9 cellular contexts compared by ENCODE assay signal in the genomic region with DNA sequence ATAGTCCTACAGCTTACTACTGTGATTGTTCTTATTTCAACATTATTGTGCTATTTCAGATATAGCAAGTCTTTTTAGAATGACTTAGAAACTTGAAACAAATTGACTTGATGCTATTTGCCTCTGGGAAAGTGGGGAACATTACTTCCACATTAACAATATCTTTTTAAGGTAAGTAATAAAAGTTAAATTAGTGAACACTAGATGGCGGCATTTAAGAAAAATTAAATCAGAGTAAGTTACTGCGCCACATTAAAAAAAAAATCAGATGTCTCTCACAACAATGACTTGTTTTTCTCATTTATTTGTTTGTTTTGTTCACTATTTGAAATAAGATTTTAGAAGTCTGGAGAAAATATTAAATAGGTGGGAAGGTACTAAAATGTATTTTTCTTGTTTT.
DNase-seq lines count a peak whose midpoint lies in the region; ATAC-seq and FAIRE-seq lines count a peak whose summit lies in the region.
"Had no signal": no experiment of that assay in that cellular context is flagged by ENCODE, and none has a peak within 500 bp of the region (broad histone marks: within the 10 kb centered on the region; RNA-seq: fewer than 3 reads in every experiment).

No MANE protein-coding gene starts in this region.

- no peak overlapping the region for H3K27ac Mint-ChIP-seq in activated T-cell treated with anti-CD3 and anti-CD28 coated beads, Interleukin-2, amount 50 U/mL, for 24 hours
- H3K27ac Mint-ChIP-seq: memory B cell had no signal

- no peaks in the 10 kb centered on the region for H3K36me3 Mint-ChIP-seq in activated T-cell treated with anti-CD3 and anti-CD28 coated beads, Interleukin-2, amount 50 U/mL, for 24 hours (ENCODE audit: low read depth)
- H3K36me3 Mint-ChIP-seq: memory B cell had no signal

- ATAC-seq in sciatic nerve (peak; percentile 45), HG03354 (IDR thresholded peaks at IDR 0.05; ENCODE audit: poor library complexity, severe bottlenecking, unreplicated experiment) (no peak)

- peak; percentile 93 for FAIRE-seq in endometrium (lab: Jason Lieb, UNC)

- DNase-seq in NCI-H510A treated with DMSO at 0.1 percent for 48 hours (lab: John Stamatoyannopoulos, UW), result peak; percentile 24
- no peak for DNase-seq in NCI-H510A (lab: John Stamatoyannopoulos, UW)
- peak; percentile 31 for DNase-seq in NCI-H526 treated with DMSO at 0.1 percent for 48 hours (lab: John Stamatoyannopoulos, UW)
- DNase-seq in sciatic nerve (ENCODE audit: low spot score), result no peak
- no peak for DNase-seq in hypothalamus (lab: John Stamatoyannopoulos, UW)
- DNase-seq in activated T-cell treated with anti-CD3 and anti-CD28 coated beads, Interleukin-2, amount 50 U/mL, for 24 hours, result no peak

- H3K27me3 Mint-ChIP-seq in activated T-cell treated with anti-CD3 and anti-CD28 coated beads, Interleukin-2, amount 50 U/mL, for 24 hours, result no peaks in the 10 kb centered on the region
- H3K27me3 Mint-ChIP-seq: memory B cell had no signal

- intact Hi-C loops in sciatic nerve (cut with DNase I), result no loop called here

- H3K4me3 Mint-ChIP-seq in activated T-cell treated with anti-CD3 and anti-CD28 coated beads, Interleukin-2, amount 50 U/mL, for 24 hours, result no peak overlapping the region
- H3K4me3 Mint-ChIP-seq: memory B cell had no signal

- no peaks in the 10 kb centered on the region for H3K4me1 Mint-ChIP-seq in activated T-cell treated with anti-CD3 and anti-CD28 coated beads, Interleukin-2, amount 50 U/mL, for 24 hours (ENCODE audit: low read depth)
- H3K4me1 Mint-ChIP-seq: memory B cell had no signal

- H3K9me3 Mint-ChIP-seq in activated T-cell treated with anti-CD3 and anti-CD28 coated beads, Interleukin-2, amount 50 U/mL, for 24 hours, result peaks cover 5% of the 10 kb centered on the region
- H3K9me3 Mint-ChIP-seq: memory B cell had no signal

Comparison
In these comparisons a context has a peak if more than half of its experiments do, and no peak if none do; other contexts are left out.
1. DNase-seq: peak in NCI-H510A treated with DMSO at 0.1 percent for 48 hours (single experiment) and NCI-H526 treated with DMSO at 0.1 percent for 48 hours (single experiment); none in NCI-H510A (single experiment), sciatic nerve (single experiment), hypothalamus (0 of 51) and activated T-cell treated with anti-CD3 and anti-CD28 coated beads, Interleukin-2, amount 50 U/mL, for 24 hours (single experiment).